ENCODE assay signal across 14 cellular contexts in genomic region chr1:67894981-67895735, GRCh38.
DNase-seq lines count a peak whose midpoint lies in the region; ATAC-seq, FAIRE-seq and TF ChIP-seq lines count a peak whose summit lies in the region.
"Had no signal": no experiment of that assay in that cellular context is flagged by ENCODE, and none has a peak within 500 bp of the region (broad histone marks: within the 10 kb centered on the region; RNA-seq: fewer than 3 reads in every experiment).

No MANE protein-coding gene starts in this region.

- no peak for FAIRE-seq in K562 (lab: Jason Lieb, UNC)
- peak; percentile 38 for FAIRE-seq in islet of Langerhans (lab: Jason Lieb, UNC)

- intact Hi-C loops in K562 (cut with micrococcal nuclease) = no loop called here
- intact Hi-C loops in A673 (cut with micrococcal nuclease; ENCODE audit: unreplicated experiment) = no loop called here

- TF ChIP-seq EP300 in SK-N-SH (IDR thresholded peaks at IDR 0.05; ENCODE audit: borderline replicate concordance in 1 of 2, low read depth in 1 of 2, low read length in 1 of 2) = no peak
- TF ChIP-seq EP300 in K562 (IDR thresholded peaks at IDR 0.05; ENCODE audit: low read length) = no peak

- H3K4me3 ChIP-seq in SK-N-SH (ENCODE audit: low read depth in 2 of 2, low read length in 1 of 2) (no peak overlapping the region), K562 (no peak overlapping the region), A673 (ENCODE audit: low read depth, low read length, poor library complexity, severe bottlenecking) (no peak overlapping the region)

- POLR2A ChIA-PET in SK-N-SH (lab: Yijun Ruan, JAX) = no interaction called here
- POLR2A ChIA-PET in K562 (lab: Yijun Ruan, JAX) = no interaction called here
- POLR2A ChIA-PET in A673 (lab: Charles Lee; ENCODE audit: low non-redundant PET) = interaction anchor here (0.6 kb wide), 1 partner anchor 59 kb away, joined by 4 read pairs; no protein-coding TSS in a partner anchor

- in situ Hi-C loops in K562 (cut with MboI) = no loop called here

- H3K9ac ChIP-seq in SK-N-SH (no peak overlapping the region), K562 (ENCODE audit: insufficient read depth in 1 of 2, low read depth in 2 of 2, low read length in 2 of 2) (no peak overlapping the region)
- H3K9ac ChIP-seq: BLaER1 treated with 17β-estradiol and CSF1 and Interleukin-3, amounts not matched to agents 10 nM and 100 nM had no signal

- H3K4me1 ChIP-seq in SK-N-SH (ENCODE audit: control insufficient read depth in 1 of 2, insufficient read depth in 2 of 2, low read depth in 1 of 2, low read length in 1 of 2) = peaks cover 0 to 27% of the 10 kb centered on the region in 2 experiments; a peak in 3 of 4 replicates
- H3K4me1 ChIP-seq in K562 (replicated peaks in 1 of 2; ENCODE audit: control insufficient read depth in 2 of 2, insufficient read depth in 2 of 2, low read length in 2 of 2) = peaks cover 12 to 39% of the 10 kb centered on the region in 2 experiments
- H3K4me1 ChIP-seq in A673 (ENCODE audit: insufficient read depth, low read length, poor library complexity, severe bottlenecking) = peaks cover 2% of the 10 kb centered on the region

- peaks cover 16% of the 10 kb centered on the region for H3F3A ChIP-seq in SK-N-SH (replicated peaks; ENCODE audit: insufficient read depth)

- CTCF ChIA-PET in SK-N-SH (lab: Yijun Ruan, JAX) (interaction anchor here (0.8 to 1.3 kb wide), 2 partner anchors 9 to 46 kb away, joined by 3 to 4 read pairs; no protein-coding TSS in a partner anchor), K562 (lab: Yijun Ruan, JAX; ENCODE audit: low intra/inter-chr PET ratio) (no interaction called here), A673 (lab: Charles Lee) (interaction anchor here (0.8 kb wide), 1 partner anchor 129 kb away, joined by 4 read pairs; no protein-coding TSS in a partner anchor)

- DNase-seq in SK-N-SH (no peak), K562 (ENCODE audit: extremely low read depth in 1 of 4, low spot score in 3 of 4) (no peak), mucosa of gallbladder (ENCODE audit: low spot score) (no peak), substantia nigra (lab: John Stamatoyannopoulos, UW) (no peak), A673 (ENCODE audit: low spot score) (no peak)
- DNase-seq: AML-193; CD4-positive, CD25-positive, alpha-beta regulatory T cell; DMS53; HCEC 1CT; HFFc6 had no signal

- H3K9me1 ChIP-seq in K562 (ENCODE audit: control insufficient read depth, insufficient read depth, low read length) = no peaks in the 10 kb centered on the region

- H3K27ac ChIP-seq in SK-N-SH (ENCODE audit: low read depth in 2 of 2, low read length in 1 of 2) = no peak overlapping the region
- no peak overlapping the region for H3K27ac ChIP-seq in K562 (ENCODE audit: extremely low read depth, low read depth, low read length)
- H3K27ac ChIP-seq in substantia nigra (ENCODE audit: low read depth, low read length, poor library complexity, severe bottlenecking) = no peak overlapping the region
- H3K27ac ChIP-seq in A673 (ENCODE audit: low read depth, low read length, poor library complexity, severe bottlenecking) = no peak overlapping the region
- H3K27ac ChIP-seq: 22Rv1 had no signal

- BruUV-seq in K562 (replicated peaks; lab: Mats Ljungman, UMichigan) (no TSS peak), A673 (replicated peaks; lab: Mats Ljungman, UMichigan) (no TSS peak)

- no peak for TF ChIP-seq POLR2A in K562 (conservative IDR thresholded peaks at IDR 0.05)

- WGBS in SK-N-SH (ENCODE audit: low lambda C conversion rate) = 96% methylated on average over 4 of the region's 4 CpGs
- 28% methylated on average over 4 of the region's 4 CpGs for WGBS in K562 (ENCODE audit: insufficient coverage, low coverage, missing lambda C conversion rate)

- TF ChIP-seq RAD21 in SK-N-SH (IDR thresholded peaks at IDR 0.05; ENCODE audit: low read length) = no peak
- TF ChIP-seq RAD21 in K562 (CRISPR knock-in tag; conservative IDR thresholded peaks at IDR 0.05 in 1 of 2, IDR thresholded peaks at IDR 0.05 in 1 of 2) = no peak

- H3K9me3 ChIP-seq in SK-N-SH (peaks cover 3% of the 10 kb centered on the region; the same call in 1 of the 2 replicates), K562 (replicated peaks; ENCODE audit: control insufficient read depth, insufficient read depth, low read depth, low read length) (no peaks in the 10 kb centered on the region), A673 (ENCODE audit: low read depth, low read length, poor library complexity, severe bottlenecking) (no peaks in the 10 kb centered on the region)

- H2AFZ ChIP-seq in SK-N-SH (ENCODE audit: low read depth) = peak overlapping the region; percentile 43; the same call in 1 of the 2 replicates
- H2AFZ ChIP-seq in K562 (ENCODE audit: low read depth, low read length) = peak overlapping the region; percentile 34; the same call in 1 of the 2 replicates

- H3K36me3 ChIP-seq in SK-N-SH (replicated peaks in 1 of 2; ENCODE audit: control insufficient read depth in 1 of 2, insufficient read depth in 2 of 2, low read length in 1 of 2) (no peaks in the 10 kb centered on the region), K562 (ENCODE audit: control insufficient read depth, insufficient read depth, low read length) (no peaks in the 10 kb centered on the region), A673 (ENCODE audit: insufficient read depth, low read length, poor library complexity, severe bottlenecking) (no peaks in the 10 kb centered on the region)
- H3K36me3 ChIP-seq: BLaER1 treated with 17β-estradiol and CSF1 and Interleukin-3, amounts not matched to agents 10 nM and 100 nM had no signal

- H3K4me2 ChIP-seq in SK-N-SH (no peak overlapping the region), K562 (ENCODE audit: insufficient read depth, low read length) (no peak overlapping the region)

- H3K79me2 ChIP-seq in SK-N-SH (ENCODE audit: insufficient read depth) (no peaks in the 10 kb centered on the region), K562 (ENCODE audit: control insufficient read depth, insufficient read depth, low read length) (no peaks in the 10 kb centered on the region)

- no peak for ATAC-seq in SK-N-SH treated with all-trans-retinoic acid at 6 μM for 48 hours
- ATAC-seq in K562 = no peak

- H3K9me2 ChIP-seq in SK-N-SH = no peaks in the 10 kb centered on the region

- no peaks in the 10 kb centered on the region for H4K20me1 ChIP-seq in SK-N-SH (ENCODE audit: insufficient read depth)
- no peaks in the 10 kb centered on the region for H4K20me1 ChIP-seq in K562 (replicated peaks; ENCODE audit: control insufficient read depth, insufficient read depth, low read length)
- H4K20me1 ChIP-seq: BLaER1 treated with 17β-estradiol and CSF1 and Interleukin-3, amounts not matched to agents 10 nM and 100 nM had no signal

- no peaks in the 10 kb centered on the region for H3K27me3 ChIP-seq in SK-N-SH (ENCODE audit: insufficient read depth)
- H3K27me3 ChIP-seq in K562 (ENCODE audit: control insufficient read depth in 2 of 2, insufficient read depth in 2 of 2, low read length in 2 of 2) = no peaks in the 10 kb centered on the region
- H3K27me3 ChIP-seq in A673 (replicated peaks; ENCODE audit: insufficient read depth, low read depth, low read length, poor library complexity) = no peaks in the 10 kb centered on the region
- H3K27me3 ChIP-seq: BLaER1 treated with 17β-estradiol and CSF1 and Interleukin-3, amounts not matched to agents 10 nM and 100 nM had no signal

- TF ChIP-seq CTCF in SK-N-SH (IDR thresholded peaks at IDR 0.05) (no peak), K562 (IDR thresholded peaks at IDR 0.05 in 2 of 3, conservative IDR thresholded peaks at IDR 0.05 in 1 of 3; ENCODE audit: insufficient read depth in 2 of 3, low read depth in 1 of 3, low read length in 3 of 3) (no peak), A673 (conservative IDR thresholded peaks at IDR 0.05; ENCODE audit: low read depth, low read length) (no peak)

TF ChIP-seq in SK-N-SH, 30 proteins besides CTCF, POLR2A, EP300 and RAD21 (continues in another document):
- TF ChIP-seq IRF3 (IDR thresholded peaks at IDR 0.05; ENCODE audit: low read depth, low read length) = no peak

TF ChIP-seq in SK-N-SH treated with all-trans-retinoic acid at 6 μM for 48 hours, 23 proteins besides CTCF, POLR2A, EP300 and RAD21 (continues in another document):
- TF ChIP-seq GLIS3 (CRISPR knock-in tag; IDR thresholded peaks at IDR 0.05) (no peak), POU6F1 (CRISPR knock-in tag; IDR thresholded peaks at IDR 0.05; ENCODE audit: borderline replicate concordance, low read depth) (no peak), BACH2 (CRISPR knock-in tag; IDR thresholded peaks at IDR 0.05; ENCODE audit: borderline replicate concordance) (no peak), RARB (CRISPR knock-in tag; IDR thresholded peaks at IDR 0.05) (no peak), TOX (CRISPR knock-in tag; IDR thresholded peaks at IDR 0.05; ENCODE audit: borderline replicate concordance) (no peak)

TF ChIP-seq in K562, 482 proteins besides CTCF, POLR2A, EP300 and RAD21 (continues in another document):
- TF ChIP-seq ZNF217 (CRISPR knock-in tag; IDR thresholded peaks at IDR 0.05) (no peak), CREB5 (CRISPR knock-in tag; IDR thresholded peaks at IDR 0.05) (peak; percentile 26; the same call in 1 of the 2 replicates), CGGBP1 (CRISPR knock-in tag; IDR thresholded peaks at IDR 0.05) (no peak), GATAD2B (IDR thresholded peaks at IDR 0.05; ENCODE audit: borderline replicate concordance) (no peak), E2F4 (CRISPR knock-in tag; IDR thresholded peaks at IDR 0.05; ENCODE audit: low read depth) (no peak), CBFA2T3 (IDR thresholded peaks at IDR 0.05) (no peak), IFI16 (CRISPR knock-in tag; IDR thresholded peaks at IDR 0.05) (no peak)
